23 cellular contexts compared by ENCODE assay signal in the genomic region with DNA sequence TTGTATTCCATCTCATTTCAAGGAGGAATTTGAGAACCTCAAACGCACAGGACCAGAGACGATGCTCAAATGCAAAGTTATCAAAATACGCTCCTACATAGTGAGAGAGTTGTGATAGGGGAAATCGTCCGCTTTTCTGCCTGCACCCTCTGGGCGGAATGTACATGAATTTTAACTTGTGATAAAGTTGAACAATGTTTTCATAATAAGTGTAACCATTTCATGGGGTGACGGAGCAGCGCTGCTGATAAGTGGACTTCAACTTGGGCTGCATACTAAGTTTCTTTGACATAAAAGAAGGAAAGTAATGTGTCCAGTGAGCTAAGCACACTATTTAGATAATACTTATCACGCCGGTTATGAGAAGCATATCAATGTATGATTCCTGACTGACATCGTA.
"Had no signal": no experiment of that assay in that cellular context is flagged by ENCODE, and none has a peak within 500 bp of the region (broad histone marks: within the 10 kb centered on the region; RNA-seq: fewer than 3 reads in every experiment).

No MANE protein-coding gene starts in this region.

- H3K9me3 ChIP-seq: colonic mucosa, esophagus muscularis mucosa, esophagus squamous epithelium, gastrocnemius medialis, gastroesophageal sphincter, heart left ventricle, heart right ventricle had no signal

- H3K27me3 ChIP-seq: colonic mucosa, esophagus squamous epithelium, foreskin keratinocyte, gastrocnemius medialis had no signal

- H3K4me3 ChIP-seq: colonic mucosa, coronary artery, dorsolateral prefrontal cortex, esophagus muscularis mucosa, esophagus squamous epithelium, gastrocnemius medialis, gastroesophageal sphincter, heart left ventricle, heart right ventricle had no signal

- H3K4me1 ChIP-seq: colonic mucosa, esophagus muscularis mucosa, esophagus squamous epithelium, foreskin keratinocyte, gastrocnemius medialis, gastroesophageal sphincter, heart right ventricle had no signal

- H3K36me3 ChIP-seq: colonic mucosa, esophagus muscularis mucosa, esophagus squamous epithelium, gastrocnemius medialis, gastroesophageal sphincter, heart left ventricle, heart right ventricle had no signal

- H3K27ac ChIP-seq: colonic mucosa, coronary artery, dorsolateral prefrontal cortex, epithelial cell of prostate, esophagus muscularis mucosa, esophagus squamous epithelium, foreskin keratinocyte, gastrocnemius medialis, gastroesophageal sphincter, heart left ventricle, heart right ventricle had no signal

- ATAC-seq: effector memory CD8-positive, alpha-beta T cell; esophagus mucosa; foreskin keratinocyte; gastrocnemius medialis; gastroesophageal sphincter; heart left ventricle; heart right ventricle had no signal

- DNase-seq: colonic mucosa; cortex of kidney; dermis blood vessel endothelial cell; dorsolateral prefrontal cortex; effector CD4-positive, alpha-beta T cell; effector CD8-positive, alpha-beta T cell; effector memory CD4-positive, alpha-beta T cell; effector memory CD8-positive, alpha-beta T cell; endodermal cell; erythroblast; esophagus squamous epithelium; foreskin fibroblast; foreskin keratinocyte; foreskin melanocyte; gastrocnemius medialis; glutamatergic neuron; heart left ventricle; heart right ventricle had no signal
